In genomic region chr13:107466326-107466725, GRCh38 we compare ENCODE assay signal across 1 cellular context.
TF ChIP-seq lines count a peak whose summit lies in the region.

No MANE protein-coding gene starts in this region.

TF ChIP-seq in H1, 55 proteins besides CTCF, POLR2A, EP300 and RAD21 (continued from another document):
- no peak for TF ChIP-seq RNF2 (IDR thresholded peaks at IDR 0.05; ENCODE audit: borderline replicate concordance, low read depth, low read length, missing control alignments, poor library complexity, severe bottlenecking)
